20 cellular contexts compared by ENCODE assay signal in the genomic region with DNA sequence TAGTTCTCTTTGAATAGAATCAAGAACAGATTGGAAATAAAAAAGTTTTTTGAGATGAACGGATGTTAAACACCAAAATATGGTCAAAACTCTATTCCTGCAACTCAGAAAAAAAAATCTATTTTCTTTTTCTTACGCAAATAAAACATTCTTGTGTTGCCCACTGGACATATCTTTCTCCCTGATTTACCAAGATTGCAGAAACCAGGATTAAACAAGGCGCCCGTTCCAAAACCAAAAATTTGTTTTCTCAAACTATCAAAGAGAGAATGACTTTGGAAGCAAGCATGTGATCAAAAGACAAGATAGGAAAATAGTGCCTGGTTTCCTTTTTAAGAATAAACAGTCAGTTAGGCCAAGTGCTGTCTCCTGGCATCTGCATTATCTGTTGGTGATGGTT.
"Had no signal": no experiment of that assay in that cellular context is flagged by ENCODE, and none has a peak within 500 bp of the region (broad histone marks: within the 10 kb centered on the region; RNA-seq: fewer than 3 reads in every experiment).

No MANE protein-coding gene starts in this region.

- H3K27ac ChIP-seq: epithelial cell of prostate, hepatocyte, upper lobe of right lung had no signal

- H3K4me1 Mint-ChIP-seq: neural crest cell had no signal

- H3K27ac Mint-ChIP-seq: dendritic cell treated with granulocyte-macrophage colony-stimulating factor and Interleukin-4, amounts not matched to agents 40 ng/mL and 50 ng/mL, for 4 days; effector memory CD8-positive, alpha-beta T cell had no signal

- H3K4me3 ChIP-seq: esophagus squamous epithelium, hepatocyte, lung, tibial artery, upper lobe of right lung had no signal

- ATAC-seq: effector memory CD8-positive, alpha-beta T cell; stimulated activated memory B cell treated with anti-CD40 and anti-IgM and Interleukin-4, amounts not matched to agents 10 μg/mL and 1 μg/mL and 100 μg/mL, for 72 hours had no signal

- H3K36me3 Mint-ChIP-seq: stimulated activated memory B cell treated with anti-CD40 and anti-IgM and Interleukin-4, amounts not matched to agents 10 μg/mL and 1 μg/mL and 100 μg/mL, for 72 hours had no signal

- H3K4me3 Mint-ChIP-seq: dendritic cell treated with granulocyte-macrophage colony-stimulating factor and Interleukin-4, amounts not matched to agents 40 ng/mL and 50 ng/mL, for 4 days; effector memory CD8-positive, alpha-beta T cell; neural crest cell; stimulated activated memory B cell treated with anti-CD40 and anti-IgM and Interleukin-4, amounts not matched to agents 10 μg/mL and 1 μg/mL and 100 μg/mL, for 72 hours; stimulated activated naive CD8-positive, alpha-beta T cell treated with anti-CD3 and anti-CD28 coated beads, Interleukin-15, Interleukin-2, amounts not matched to agents 100 ng/mL and 50 ng/mL, for 24 hours had no signal

- H3K9me3 ChIP-seq: tibial artery had no signal

- H3K27me3 ChIP-seq: hepatocyte, tibial artery, upper lobe of right lung had no signal

- H3K9me3 Mint-ChIP-seq: neural crest cell had no signal

- DNase-seq: cerebellar nuclear complex; effector memory CD8-positive, alpha-beta T cell; esophagus squamous epithelium; kidney; left cardiac atrium; left ventricle myocardium superior; mesendoderm; naive B cell; right cardiac atrium; stimulated activated CD4-positive, alpha-beta T cell treated with anti-CD3 and anti-CD28 coated beads, Interleukin-4, amount 100 ng/mL, for 1 hour; stimulated activated CD8-positive, alpha-beta memory T cell treated with anti-CD3 and anti-CD28 coated beads, Interleukin-4, amount 100 ng/mL, for 48 hours; tibial artery; upper lobe of right lung had no signal

- H3K27me3 Mint-ChIP-seq: dendritic cell treated with granulocyte-macrophage colony-stimulating factor and Interleukin-4, amounts not matched to agents 40 ng/mL and 50 ng/mL, for 4 days; naive B cell; stimulated activated memory B cell treated with anti-CD40 and anti-IgM and Interleukin-4, amounts not matched to agents 10 μg/mL and 1 μg/mL and 100 μg/mL, for 72 hours had no signal

- H3K36me3 ChIP-seq: esophagus squamous epithelium, tibial artery, upper lobe of right lung had no signal
